22 cellular contexts compared by ENCODE assay signal in the genomic region with DNA sequence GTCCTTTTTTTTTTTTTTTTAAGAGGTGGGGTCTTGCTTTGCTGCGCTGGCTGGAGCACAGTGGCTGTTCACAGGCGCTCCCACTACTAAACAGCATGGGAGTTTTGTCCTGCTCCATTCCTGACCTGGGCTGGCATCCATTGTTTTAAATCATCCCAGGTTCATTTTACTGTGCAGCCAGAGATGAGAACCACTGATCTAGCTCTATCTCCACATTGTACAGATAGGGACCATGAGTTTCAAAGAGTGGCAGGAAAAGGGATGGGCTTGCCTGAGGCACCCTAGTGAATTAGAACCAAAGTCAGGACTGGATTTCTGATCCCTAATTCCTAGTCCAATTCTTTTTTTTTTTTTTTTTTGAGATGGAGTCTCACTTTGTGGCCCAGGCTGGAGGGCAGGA. TPM values are rescaled to one million over a fixed set of nuclear protein-coding genes. Genes with fewer than 3 reads are reported as not detected.
"Had no signal": no experiment of that assay in that cellular context is flagged by ENCODE, and none has a peak within 500 bp of the region (broad histone marks: within the 10 kb centered on the region; RNA-seq: fewer than 3 reads in every experiment).

No MANE protein-coding gene starts in this region.

- DNase-seq: KBM-7, NCI-H1092, NCI-H1105 treated with DMSO at 0.1 percent for 48 hours, NCI-H1417 treated with DMSO at 0.1 percent for 48 hours, NCI-H146, NCI-H1694 treated with DMSO at 0.1 percent for 48 hours, NCI-H1930, NCI-H2081, NCI-H2107, NCI-H2227 treated with DMSO at 0.1 percent for 48 hours, NCI-H446, NCI-H510A, NCI-H524 treated with DMSO at 0.1 percent for 48 hours, NCI-H69, NCI-H774, SHP77 had no signal

- H3K27ac ChIP-seq: HL-60, RWPE1 had no signal

RNA-seq across cellular contexts. Expression of gene SYTL1, which starts 27.1 kb away (rescaled TPM):
- total RNA-seq: SK-MEL-5 had no signal

RNA-seq across cellular contexts. Expression of gene FCN3, which starts 59.9 kb away (rescaled TPM):
- total RNA-seq: LHCN-M2, MCF 10A, SK-MEL-5 had no signal
- polyA plus RNA-seq: IgD-negative memory B cell had no signal
